ENCODE assay signal across 8 cellular contexts in genomic region chr18:812673-813404, GRCh38. TPM values are rescaled to one million over a fixed set of nuclear protein-coding genes. Genes with fewer than 3 reads are reported as not detected.
DNase-seq lines count a peak whose midpoint lies in the region; ATAC-seq and TF ChIP-seq lines count a peak whose summit lies in the region.

No MANE protein-coding gene starts in this region.

- no peak for TF ChIP-seq RAD21 in SK-N-SH (IDR thresholded peaks at IDR 0.05; ENCODE audit: low read length)

- peaks cover 9% of the 10 kb centered on the region for H3K36me3 Mint-ChIP-seq in CD8-positive, alpha-beta T cell
- H3K36me3 Mint-ChIP-seq in activated naive CD8-positive, alpha-beta T cell treated with anti-CD3 and anti-CD28 coated beads for 36 hours = peaks cover 19% of the 10 kb centered on the region

- H3K79me2 ChIP-seq in SK-N-SH (ENCODE audit: insufficient read depth) = peaks cover 37% of the 10 kb centered on the region

- no peaks in the 10 kb centered on the region for H3K27me3 ChIP-seq in CD8-positive, alpha-beta T cell (ENCODE audit: insufficient read depth, low read length)
- H3K27me3 ChIP-seq in SK-N-SH (ENCODE audit: insufficient read depth) (0 out of 2 replicates have a peak, but pooled peaks cover 7% of the 10 kb centered on the region), heart right ventricle (peaks cover 0 to 83% (median 0%) of the 10 kb centered on the region in 7 donors), prostate gland (replicated peaks; ENCODE audit: insufficient read depth) (no peaks in the 10 kb centered on the region)

- peaks cover 68% of the 10 kb centered on the region for H3K4me1 Mint-ChIP-seq in CD8-positive, alpha-beta T cell (ENCODE audit: low read depth)
- peaks cover 63% of the 10 kb centered on the region for H3K4me1 Mint-ChIP-seq in activated naive CD8-positive, alpha-beta T cell treated with anti-CD3 and anti-CD28 coated beads for 36 hours

- POLR2A ChIA-PET in CD8-positive, alpha-beta T cell (lab: Charles Lee) = interaction anchor here (0.8 to 5.9 kb wide), 8 partner anchors 11 to 1824 kb away, joined by 3 to 46 read pairs (median 6); no protein-coding TSS in a partner anchor
- POLR2A ChIA-PET in SK-N-SH (lab: Yijun Ruan, JAX) = no interaction called here

- peak overlapping the region; percentile 88 for H3K9ac ChIP-seq in SK-N-SH

- H3F3A ChIP-seq in SK-N-SH (replicated peaks; ENCODE audit: insufficient read depth) = peaks cover 9% of the 10 kb centered on the region

- H3K9me3 ChIP-seq in CD8-positive, alpha-beta T cell (ENCODE audit: low read length) = no peaks in the 10 kb centered on the region
- H3K9me3 ChIP-seq in SK-N-SH (no peaks in the 10 kb centered on the region), heart right ventricle (no peaks in the 10 kb centered on the region), prostate gland (no peaks in the 10 kb centered on the region)

- H3K4me3 ChIP-seq in CD8-positive, alpha-beta T cell (ENCODE audit: low read depth, low read length) = peak overlapping the region; percentile 80
- H3K4me3 ChIP-seq in SK-N-SH (ENCODE audit: low read depth in 2 of 2, low read length in 1 of 2) = peak overlapping the region; percentile 76 to 89
- H3K4me3 ChIP-seq in heart right ventricle = peak overlapping the region; percentile 74 to 98 (median 90)
- peak overlapping the region; percentile 82 to 94 for H3K4me3 ChIP-seq in prostate gland
- peak overlapping the region; percentile 95 for H3K4me3 ChIP-seq in urinary bladder (ENCODE audit: low read depth, low read length)

- peak; percentile 65 for ATAC-seq in CD8-positive, alpha-beta T cell
- ATAC-seq in GM19467 (IDR thresholded peaks at IDR 0.05; ENCODE audit: unreplicated experiment) = peak; percentile 25
- ATAC-seq in heart right ventricle = peak; percentile 70 to 84 (median 78)

- intact Hi-C loops in CD8-positive, alpha-beta T cell (cut with DNase I, micrococcal nuclease) = loop anchor here (1.0 to 10.0 kb wide), 11 partner anchors 17 to 1844 kb away; partner anchors contain the start of genes ENOSF1 (in 2 of the 2), THOC1 (in 2 of the 2), USP14 (in 2 of the 2) and CLUL1 (in 1 of the 2)
- intact Hi-C loops in heart right ventricle (cut with DNase I) (loop anchor here in 5 of 10 donors (2.0 to 10.0 kb wide), 6 partner anchors 18 to 538 kb away; no protein-coding TSS in a partner anchor), prostate gland (cut with DNase I) (no loop called here)

- no peak for TF ChIP-seq POLR2A in prostate gland (IDR thresholded peaks at IDR 0.05)

- peak in 6 of 7 experiments; percentile 40 to 82 (median 59) for DNase-seq in CD8-positive, alpha-beta T cell
- DNase-seq in HS-5 (ENCODE audit: low read depth) (peak; percentile 68), SK-N-SH (peak; percentile 20), heart right ventricle (peak; percentile 68 to 81), prostate gland (ENCODE audit: low spot score) (peak; percentile 61)
- DNase-seq in activated naive CD8-positive, alpha-beta T cell treated with anti-CD3 and anti-CD28 coated beads for 36 hours = peak; percentile 78

- H3K27ac Mint-ChIP-seq in CD8-positive, alpha-beta T cell = peak overlapping the region; percentile 98
- peak overlapping the region; percentile 99 for H3K27ac Mint-ChIP-seq in activated naive CD8-positive, alpha-beta T cell treated with anti-CD3 and anti-CD28 coated beads for 36 hours

- peak overlapping the region; percentile 81 for H3K27ac ChIP-seq in CD8-positive, alpha-beta T cell (ENCODE audit: low read depth, low read length)
- H3K27ac ChIP-seq in SK-N-SH (ENCODE audit: low read depth in 2 of 2, low read length in 1 of 2) (peak overlapping the region; percentile 57 to 79), heart right ventricle (peak overlapping the region; percentile 61 to 98 (median 96)), prostate gland (peak overlapping the region; percentile 93 to 96), urinary bladder (ENCODE audit: low read depth) (peak overlapping the region; percentile 97)

- H3K9me3 Mint-ChIP-seq in CD8-positive, alpha-beta T cell = no peaks in the 10 kb centered on the region
- peaks cover 1% of the 10 kb centered on the region for H3K9me3 Mint-ChIP-seq in activated naive CD8-positive, alpha-beta T cell treated with anti-CD3 and anti-CD28 coated beads for 36 hours

- TF ChIP-seq EP300 in SK-N-SH (IDR thresholded peaks at IDR 0.05; ENCODE audit: borderline replicate concordance in 1 of 2, low read depth in 1 of 2, low read length in 1 of 2) = no peak

- peak overlapping the region; percentile 77; the same call in 1 of the 2 replicates for H2AFZ ChIP-seq in SK-N-SH (ENCODE audit: low read depth)

- H4K20me1 ChIP-seq in SK-N-SH (ENCODE audit: insufficient read depth) = peaks cover 13% of the 10 kb centered on the region

- whole genome bisulfite sequencing in SK-N-SH (ENCODE audit: low lambda C conversion rate) = 9% methylated on average over 21 of the region's 33 CpGs
- 0 to 4% methylated on average over 33 of the region's 33 CpGs for WGBS in heart right ventricle, 2 donors
- 6% methylated on average over 33 of the region's 33 CpGs for WGBS in prostate gland
- 3% methylated on average over 33 of the region's 33 CpGs for WGBS in urinary bladder

- CTCF ChIA-PET in CD8-positive, alpha-beta T cell (lab: Charles Lee) = interaction anchor here (1.1 to 5.5 kb wide), 7 partner anchors 11 to 71 kb away, joined by 3 to 46 read pairs (median 5); no protein-coding TSS in a partner anchor
- CTCF ChIA-PET in SK-N-SH (lab: Yijun Ruan, JAX) = interaction anchor here (1.5 to 2.5 kb wide), 2 partner anchors 18 to 72 kb away, joined by 6 to 16 read pairs; no protein-coding TSS in a partner anchor

- peak overlapping the region; percentile 93 for H3K4me3 Mint-ChIP-seq in CD8-positive, alpha-beta T cell
- H3K4me3 Mint-ChIP-seq in activated naive CD8-positive, alpha-beta T cell treated with anti-CD3 and anti-CD28 coated beads for 36 hours = peak overlapping the region; percentile 85

- H3K4me1 ChIP-seq in CD8-positive, alpha-beta T cell (ENCODE audit: insufficient read depth, low read length) = peaks cover 52% of the 10 kb centered on the region
- H3K4me1 ChIP-seq in SK-N-SH (ENCODE audit: control insufficient read depth in 1 of 2, insufficient read depth in 2 of 2, low read depth in 1 of 2, low read length in 1 of 2) (no peaks in the 10 kb centered on the region; a peak in 2 of 4 replicates), heart right ventricle (peaks cover 0 to 55% (median 40%) of the 10 kb centered on the region in 9 donors), prostate gland (replicated peaks) (no peaks in the 10 kb centered on the region), urinary bladder (ENCODE audit: insufficient read depth) (no peaks in the 10 kb centered on the region)

- H3K36me3 ChIP-seq in CD8-positive, alpha-beta T cell (ENCODE audit: insufficient read depth, low read length) = no peaks in the 10 kb centered on the region
- no peaks in the 10 kb centered on the region for H3K36me3 ChIP-seq in SK-N-SH (replicated peaks in 1 of 2; ENCODE audit: control insufficient read depth in 1 of 2, insufficient read depth in 2 of 2, low read length in 1 of 2)
- no peaks in the 10 kb centered on the region for H3K36me3 ChIP-seq in heart right ventricle
- H3K36me3 ChIP-seq in prostate gland = no peaks in the 10 kb centered on the region
- H3K36me3 ChIP-seq in urinary bladder (ENCODE audit: insufficient read depth) = no peaks in the 10 kb centered on the region

- H3K4me2 ChIP-seq in SK-N-SH = peak overlapping the region; percentile 93

- H3K9me2 ChIP-seq in SK-N-SH = no peaks in the 10 kb centered on the region

- H3K27me3 Mint-ChIP-seq in CD8-positive, alpha-beta T cell (ENCODE audit: low read depth) = no peaks in the 10 kb centered on the region
- H3K27me3 Mint-ChIP-seq in activated naive CD8-positive, alpha-beta T cell treated with anti-CD3 and anti-CD28 coated beads for 36 hours = no peaks in the 10 kb centered on the region

- no peak for TF ChIP-seq CTCF in CD8-positive, alpha-beta T cell (IDR thresholded peaks at IDR 0.05)
- TF ChIP-seq CTCF in SK-N-SH (IDR thresholded peaks at IDR 0.05) (no peak), heart right ventricle (IDR thresholded peaks at IDR 0.05) (no peak), prostate gland (IDR thresholded peaks at IDR 0.05) (no peak)

TF ChIP-seq in SK-N-SH, 30 proteins besides CTCF, POLR2A, EP300 and RAD21:
- TF ChIP-seq RCOR1 (IDR thresholded peaks at IDR 0.05; ENCODE audit: low read length) (no peak), SIN3A (IDR thresholded peaks at IDR 0.05; ENCODE audit: borderline replicate concordance, low read depth, low read length) (no peak), MAX (IDR thresholded peaks at IDR 0.05; ENCODE audit: low read depth) (peak; percentile 64), TEAD4 (IDR thresholded peaks at IDR 0.05; ENCODE audit: borderline replicate concordance, insufficient read depth) (no peak), CHD2 (IDR thresholded peaks at IDR 0.05; ENCODE audit: low read length, partially characterized antibody) (peak; percentile 11)

RNA-seq across cellular contexts. Expression of gene YES1, which starts 0.8 kb away (rescaled TPM):
- total RNA-seq in CD8-positive, alpha-beta T cell = 10 to 100 TPM; 35.1 to 38.0 TPM
- polyA plus RNA-seq in SK-N-SH (2012; rRNA removed) (6.7 and 7.9 TPM in 2 replicates), heart right ventricle (10 to 100 TPM; 10.3 to 13.4 TPM), urinary bladder (23.1 TPM)
- polyA plus RNA-seq in SK-N-SH (2012; cell fraction: cytosol; rRNA removed) = 11.0 and 11.8 TPM in 2 replicates
- 7.0 and 7.1 TPM in 2 replicates for polyA plus RNA-seq in SK-N-SH (2012; cell fraction: nucleus; rRNA removed)
- total RNA-seq in activated naive CD8-positive, alpha-beta T cell treated with anti-CD3 and anti-CD28 coated beads for 36 hours = 10 to 100 TPM; 29.0 to 32.2 TPM
- total RNA-seq in heart right ventricle (10 to 100 TPM; 17.4 to 31.5 (median 22.6) TPM), prostate gland (100 to 1,000 TPM in 1 of 2 donors, 10 to 100 TPM in 1; 88.5 to 116 TPM), urinary bladder (70.2 TPM)

Comparison
In these comparisons a context has a peak if more than half of its experiments do, and no peak if none do; other contexts are left out.
1. Peak in every context shown above with its lines: DNase-seq, ATAC-seq, H3K4me3 ChIP-seq and H3K27ac ChIP-seq.
2. ATAC-seq: peak in every context shown above with its lines; median percentile 78 in heart right ventricle; 65 in CD8-positive, alpha-beta T cell; 25 in GM19467.
3. DNase-seq: peak in every context shown above with its lines; median percentile 78 in activated naive CD8-positive, alpha-beta T cell treated with anti-CD3 and anti-CD28 coated beads for 36 hours; 74 in heart right ventricle; 68 in HS-5; 61 in prostate gland; 59 in CD8-positive, alpha-beta T cell; 20 in SK-N-SH.